In the genomic region with DNA sequence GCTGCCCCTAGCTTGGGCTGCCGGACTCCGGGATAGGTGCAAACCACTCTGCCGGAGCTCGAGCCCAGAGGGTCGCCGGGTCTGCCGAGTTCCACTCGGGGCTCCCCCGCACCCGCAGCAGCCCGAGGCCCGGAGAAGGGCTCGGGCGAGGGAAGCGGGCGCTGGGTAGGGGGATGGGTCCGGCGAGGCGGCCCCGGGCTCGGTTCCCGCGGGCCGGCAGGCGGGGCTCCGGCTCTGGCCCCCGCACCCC, we compare ENCODE assay signal across 8 cellular contexts. TPM values are rescaled to one million over a fixed set of nuclear protein-coding genes. Genes with fewer than 3 reads are reported as not detected.
DNase-seq lines count a peak whose midpoint lies in the region; ATAC-seq, FAIRE-seq and TF ChIP-seq lines count a peak whose summit lies in the region.

No MANE protein-coding gene starts in this region.

- FAIRE-seq in A549 (lab: Jason Lieb, UNC): no peak

- H3K27ac ChIP-seq in A549: peak overlapping the region; percentile 89 to 98

- TF ChIP-seq EP300 in A549 (IDR thresholded peaks at IDR 0.05): no peak

- peaks cover 17% of the 10 kb centered on the region for H3K36me3 Mint-ChIP-seq in activated T-helper 1 cell treated with anti-CD3 and anti-CD28 coated beads, Interleukin-12 subunit alpha, Interleukin-12 subunit beta, Interleukin-2, Interleukin-4 antibody, amounts not matched to agents 30 ng/mL and 10 ng/mL and 1 ng/mL, durations not matched to agents 14 hours and 24 hours and 36 hours (ENCODE audit: low read depth)
- H3K36me3 Mint-ChIP-seq in stimulated activated naive CD8-positive, alpha-beta T cell treated with anti-CD3 and anti-CD28 coated beads, Interleukin-15, Interleukin-2, amounts not matched to agents 100 ng/mL and 50 ng/mL, for 24 hours (ENCODE audit: low read depth): peaks cover 18% of the 10 kb centered on the region

- WGBS in A549 (ENCODE audit: missing lambda C conversion rate): 0% methylated on average over 14 of the region's 27 CpGs

- peak overlapping the region; percentile 90 for H3K4me3 Mint-ChIP-seq in activated T-helper 1 cell treated with anti-CD3 and anti-CD28 coated beads, Interleukin-12 subunit alpha, Interleukin-12 subunit beta, Interleukin-2, Interleukin-4 antibody, amounts not matched to agents 30 ng/mL and 10 ng/mL and 1 ng/mL, durations not matched to agents 14 hours and 24 hours and 36 hours
- H3K4me3 Mint-ChIP-seq in stimulated activated naive CD8-positive, alpha-beta T cell treated with anti-CD3 and anti-CD28 coated beads, Interleukin-15, Interleukin-2, amounts not matched to agents 100 ng/mL and 50 ng/mL, for 24 hours: peak overlapping the region; percentile 93

- H3K27ac Mint-ChIP-seq in activated T-helper 1 cell treated with anti-CD3 and anti-CD28 coated beads, Interleukin-12 subunit alpha, Interleukin-12 subunit beta, Interleukin-2, Interleukin-4 antibody, amounts not matched to agents 30 ng/mL and 10 ng/mL and 1 ng/mL, durations not matched to agents 14 hours and 24 hours and 36 hours: peak overlapping the region; percentile 91
- H3K27ac Mint-ChIP-seq in stimulated activated naive CD8-positive, alpha-beta T cell treated with anti-CD3 and anti-CD28 coated beads, Interleukin-15, Interleukin-2, amounts not matched to agents 100 ng/mL and 50 ng/mL, for 24 hours: peak overlapping the region; percentile 91

- POLR2A ChIA-PET in A549 (lab: Yijun Ruan, JAX): no interaction called here

- CTCF ChIA-PET in A549 (lab: Yijun Ruan, JAX): interaction anchor here (0.8 to 2.3 kb wide), 3 partner anchors 32 to 68 kb away, joined by 3 to 11 read pairs (median 3); no protein-coding TSS in a partner anchor

- H3K4me1 Mint-ChIP-seq in activated T-helper 1 cell treated with anti-CD3 and anti-CD28 coated beads, Interleukin-12 subunit alpha, Interleukin-12 subunit beta, Interleukin-2, Interleukin-4 antibody, amounts not matched to agents 30 ng/mL and 10 ng/mL and 1 ng/mL, durations not matched to agents 14 hours and 24 hours and 36 hours (ENCODE audit: low read depth): peaks cover 48% of the 10 kb centered on the region
- H3K4me1 Mint-ChIP-seq in stimulated activated naive CD8-positive, alpha-beta T cell treated with anti-CD3 and anti-CD28 coated beads, Interleukin-15, Interleukin-2, amounts not matched to agents 100 ng/mL and 50 ng/mL, for 24 hours (ENCODE audit: low read depth): peaks cover 56% of the 10 kb centered on the region

- intact Hi-C loops in activated T-helper 1 cell treated with anti-CD3 and anti-CD28 coated beads, Interleukin-12 subunit alpha, Interleukin-12 subunit beta, Interleukin-2, Interleukin-4 antibody, amounts not matched to agents 30 ng/mL and 10 ng/mL and 1 ng/mL, durations not matched to agents 14 hours and 24 hours and 36 hours (cut with micrococcal nuclease): loop anchor here (1.0 to 10.0 kb wide), 10 partner anchors 15 to 1761 kb away; partner anchors contain the start of genes RPL37 and TTC33

- H3K4me2 ChIP-seq in A549: peak overlapping the region; percentile 96

- H3K9me3 ChIP-seq in A549 (no peaks in the 10 kb centered on the region), iPS-18c (ENCODE audit: control insufficient read depth, insufficient read depth, low read length) (no peaks in the 10 kb centered on the region)

- H3K9me3 Mint-ChIP-seq in activated T-helper 1 cell treated with anti-CD3 and anti-CD28 coated beads, Interleukin-12 subunit alpha, Interleukin-12 subunit beta, Interleukin-2, Interleukin-4 antibody, amounts not matched to agents 30 ng/mL and 10 ng/mL and 1 ng/mL, durations not matched to agents 14 hours and 24 hours and 36 hours: no peaks in the 10 kb centered on the region
- H3K9me3 Mint-ChIP-seq in stimulated activated naive CD8-positive, alpha-beta T cell treated with anti-CD3 and anti-CD28 coated beads, Interleukin-15, Interleukin-2, amounts not matched to agents 100 ng/mL and 50 ng/mL, for 24 hours: no peaks in the 10 kb centered on the region

- TF ChIP-seq POLR2A in A549 (IDR thresholded peaks at IDR 0.05; ENCODE audit: low read length): no peak

- H3K4me1 ChIP-seq in A549: peaks cover 45% of the 10 kb centered on the region

- H3K4me3 ChIP-seq in A549 (peak overlapping the region; percentile 90), iPS-18c (ENCODE audit: insufficient read depth, low read depth, low read length) (peak overlapping the region; percentile 94)

- no peak for TF ChIP-seq CTCF in A549 (IDR thresholded peaks at IDR 0.05)

- peaks cover 7% of the 10 kb centered on the region for H3K27me3 Mint-ChIP-seq in activated T-helper 1 cell treated with anti-CD3 and anti-CD28 coated beads, Interleukin-12 subunit alpha, Interleukin-12 subunit beta, Interleukin-2, Interleukin-4 antibody, amounts not matched to agents 30 ng/mL and 10 ng/mL and 1 ng/mL, durations not matched to agents 14 hours and 24 hours and 36 hours (ENCODE audit: insufficient read depth)
- peaks cover 26% of the 10 kb centered on the region for H3K27me3 Mint-ChIP-seq in stimulated activated naive CD8-positive, alpha-beta T cell treated with anti-CD3 and anti-CD28 coated beads, Interleukin-15, Interleukin-2, amounts not matched to agents 100 ng/mL and 50 ng/mL, for 24 hours

- no peak for TF ChIP-seq RAD21 in A549 (conservative IDR thresholded peaks at IDR 0.05 in 1 of 2, IDR thresholded peaks at IDR 0.05 in 1 of 2)

- no peak for DNase-seq in A549 (ENCODE audit: low read depth in 1 of 2, low spot score in 1 of 2)
- DNase-seq in activated T-helper 1 cell treated with anti-CD3 and anti-CD28 coated beads, Interleukin-12 subunit alpha, Interleukin-12 subunit beta, Interleukin-2, Interleukin-4 antibody, amounts not matched to agents 30 ng/mL and 10 ng/mL and 1 ng/mL, durations not matched to agents 14 hours and 24 hours and 36 hours (ENCODE audit: low spot score): no peak
- no peak for DNase-seq in H4 (ENCODE audit: low spot score)
- no peak for DNase-seq in hippocampal formation (lab: John Stamatoyannopoulos, UW)

- peak; percentile 39 to 51 for ATAC-seq in A549
- ATAC-seq in GM18909 (IDR thresholded peaks at IDR 0.05; ENCODE audit: poor library complexity, unreplicated experiment): peak; percentile 32
- ATAC-seq in HG03097 (IDR thresholded peaks at IDR 0.05; ENCODE audit: low FRiP score, unreplicated experiment): peak; percentile 24

TF ChIP-seq in A549, 52 proteins besides CTCF, POLR2A, EP300 and RAD21:
- TF ChIP-seq RNF2 (IDR thresholded peaks at IDR 0.05; ENCODE audit: borderline replicate concordance, low read depth) (no peak), RARB (CRISPR knock-in tag; IDR thresholded peaks at IDR 0.05) (no peak), HMGXB4 (CRISPR knock-in tag; IDR thresholded peaks at IDR 0.05; ENCODE audit: borderline replicate concordance) (no peak), FOSB (CRISPR knock-in tag; IDR thresholded peaks at IDR 0.05) (no peak), BCL3 (IDR thresholded peaks at IDR 0.05) (no peak)
- TF ChIP-seq, protein P1, sequence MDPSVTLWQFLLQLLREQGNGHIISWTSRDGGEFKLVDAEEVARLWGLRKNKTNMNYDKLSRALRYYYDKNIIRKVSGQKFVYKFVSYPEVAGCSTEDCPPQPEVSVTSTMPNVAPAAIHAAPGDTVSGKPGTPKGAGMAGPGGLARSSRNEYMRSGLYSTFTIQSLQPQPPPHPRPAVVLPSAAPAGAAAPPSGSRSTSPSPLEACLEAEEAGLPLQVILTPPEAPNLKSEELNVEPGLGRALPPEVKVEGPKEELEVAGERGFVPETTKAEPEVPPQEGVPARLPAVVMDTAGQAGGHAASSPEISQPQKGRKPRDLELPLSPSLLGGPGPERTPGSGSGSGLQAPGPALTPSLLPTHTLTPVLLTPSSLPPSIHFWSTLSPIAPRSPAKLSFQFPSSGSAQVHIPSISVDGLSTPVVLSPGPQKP (IDR thresholded peaks at IDR 0.05; ENCODE audit: low read depth, low read length): no peak
TF ChIP-seq in A549: peak in this region for 0.

RNA-seq across cellular contexts. Expression of gene RICTOR, which starts 0.5 kb away (rescaled TPM):
- polyA plus RNA-seq in A549 (2011; rRNA removed): 26.8 and 28.5 TPM in 2 replicates
- polyA plus RNA-seq in A549 (2012; cell fraction: cytosol; rRNA removed): 1.6 and 1.9 TPM in 2 replicates
- polyA plus RNA-seq in A549 (2012; cell fraction: nucleus; rRNA removed): 3.7 and 5.4 TPM in 2 replicates
- polyA plus RNA-seq in A549 (2017; fragmentation: RNase III; extraction: RNeasy Plus Mini Kit Qiagen cat#74134 plus additional on column Dnase treatment): 5.8 to 6.8 TPM (median 6.5 TPM) in 3 replicates
- polyA minus RNA-seq in A549 (2011; rRNA and poly(A)+ RNA removed): 59.6 and 63.3 TPM in 2 replicates
- 30.1 and 33.9 TPM in 2 replicates for total RNA-seq in activated T-helper 1 cell treated with anti-CD3 and anti-CD28 coated beads, Interleukin-12 subunit alpha, Interleukin-12 subunit beta, Interleukin-2, Interleukin-4 antibody, amounts not matched to agents 30 ng/mL and 10 ng/mL and 1 ng/mL, durations not matched to agents 14 hours and 24 hours and 36 hours
- 11.9 and 12.2 TPM in 2 replicates for total RNA-seq in H4 (2014; rRNA removed; shearing (Covaris generic))
